ENCODE assay signal across 11 cellular contexts in genomic region chr2:172927381-172928357, GRCh38.
DNase-seq lines count a peak whose midpoint lies in the region; ATAC-seq, FAIRE-seq and TF ChIP-seq lines count a peak whose summit lies in the region.
"Had no signal": no experiment of that assay in that cellular context is flagged by ENCODE, and none has a peak within 500 bp of the region (broad histone marks: within the 10 kb centered on the region; RNA-seq: fewer than 3 reads in every experiment).

No MANE protein-coding gene starts in this region.

- FAIRE-seq in H1 (lab: Jason Lieb, UNC), result no peak

- H3K4me2 ChIP-seq in MM.1S (ENCODE audit: low read depth, low read length) (no peak overlapping the region), H1 (ENCODE audit: insufficient read depth in 1 of 2, low read depth in 2 of 2, low read length in 2 of 2) (no peak overlapping the region)

- no peaks in the 10 kb centered on the region for H3K79me1 ChIP-seq in H1 (ENCODE audit: low read depth, low read length)

- no peak overlapping the region for H2BK12ac ChIP-seq in H1 (ENCODE audit: low read depth, low read length)

- H3K36me3 ChIP-seq in MM.1S (replicated peaks; ENCODE audit: insufficient read depth, low read length) (no peaks in the 10 kb centered on the region), H1 (ENCODE audit: control insufficient read depth in 2 of 4, insufficient read depth in 4 of 4, low read length in 3 of 4) (no peaks in the 10 kb centered on the region), lung (ENCODE audit: control insufficient read depth in 2 of 2, insufficient read depth in 2 of 2, low read length in 2 of 2) (no peaks in the 10 kb centered on the region), thyroid gland (no peaks in the 10 kb centered on the region)

- H3K27ac ChIP-seq in MM.1S (ENCODE audit: low read length) (no peak overlapping the region), H1 (ENCODE audit: low read depth, low read length) (no peak overlapping the region), lung (ENCODE audit: low read depth in 1 of 2, low read length in 1 of 2) (peak overlapping the region; percentile 56 to 71), thyroid gland (peak overlapping the region; percentile 1 to 54 (median 43))
- H3K27ac ChIP-seq: parathyroid adenoma had no signal

- POLR2A ChIA-PET in H1 (lab: Charles Lee; ENCODE audit: partially characterized antibody), result no interaction called here

- H2BK15ac ChIP-seq in H1 (ENCODE audit: low read length), result no peak overlapping the region

- H3K9ac ChIP-seq in MM.1S (ENCODE audit: low read length), result no peak overlapping the region
- H3K9ac ChIP-seq in H1 (replicated peaks in 1 of 4; ENCODE audit: extremely low read depth in 1 of 4, low read depth in 3 of 4, low read length in 3 of 4), result no peak overlapping the region
- H3K9ac ChIP-seq: parathyroid adenoma had no signal

- no peak overlapping the region for H2AK5ac ChIP-seq in H1 (ENCODE audit: low read depth, low read length)

- TF ChIP-seq RAD21 in H1 (IDR thresholded peaks at IDR 0.05 in 1 of 2, conservative IDR thresholded peaks at IDR 0.05 in 1 of 2; ENCODE audit: low read depth in 2 of 2, low read length in 2 of 2), result no peak

- intact Hi-C loops in thyroid gland (cut with DNase I), result no loop called here

- H4K20me1 ChIP-seq in MM.1S (ENCODE audit: insufficient read depth, low read length) (no peaks in the 10 kb centered on the region), H1 (replicated peaks in 1 of 2; ENCODE audit: control insufficient read depth in 1 of 2, insufficient read depth in 2 of 2, low read length in 2 of 2) (no peaks in the 10 kb centered on the region)

- H2BK5ac ChIP-seq in H1 (ENCODE audit: low read depth, low read length), result no peak overlapping the region

- no peak overlapping the region; the same call in 1 of the 2 replicates for H2BK20ac ChIP-seq in H1 (ENCODE audit: low read length)

- H4K5ac ChIP-seq in H1 (ENCODE audit: insufficient read length, low read depth, low read length), result no peak overlapping the region

- H4K91ac ChIP-seq in H1 (replicated peaks; ENCODE audit: insufficient read length, low read length), result no peak overlapping the region

- TF ChIP-seq POLR2A in H1 (IDR thresholded peaks at IDR 0.05; ENCODE audit: control extremely low read depth in 1 of 2, low read depth in 2 of 2, low read length in 2 of 2) (no peak), thyroid gland (IDR thresholded peaks at IDR 0.05) (no peak)

- no peaks in the 10 kb centered on the region for H3K27me3 ChIP-seq in MM.1S (replicated peaks; ENCODE audit: insufficient read depth, low read length)
- no peaks in the 10 kb centered on the region for H3K27me3 ChIP-seq in H1 (replicated peaks in 1 of 4; ENCODE audit: control insufficient read depth in 3 of 4, extremely low read depth in 1 of 4, insufficient read depth in 3 of 4, low read length in 3 of 4)
- no peaks in the 10 kb centered on the region for H3K27me3 ChIP-seq in lung (ENCODE audit: control insufficient read depth, insufficient read depth)
- H3K27me3 ChIP-seq in thyroid gland, result no peaks in the 10 kb centered on the region

- no peaks in the 10 kb centered on the region for H3F3A ChIP-seq in MM.1S (ENCODE audit: insufficient read depth, low read length)

- H3K56ac ChIP-seq in H1 (replicated peaks; ENCODE audit: insufficient read length, low read depth, low read length), result no peak overlapping the region

- no peak overlapping the region for H3K4me3 ChIP-seq in MM.1S (ENCODE audit: low read length)
- H3K4me3 ChIP-seq in H1 (ENCODE audit: extremely low read depth in 1 of 4, insufficient read depth in 2 of 4, low read depth in 3 of 4, low read length in 4 of 4), result no peak overlapping the region
- H3K4me3 ChIP-seq in lung, result no peak overlapping the region
- no peak overlapping the region for H3K4me3 ChIP-seq in thyroid gland (replicated peaks in 1 of 3)

- no peaks in the 10 kb centered on the region for H3K23me2 ChIP-seq in H1 (ENCODE audit: low read depth, low read length)

- TF ChIP-seq CTCF in MM.1S (IDR thresholded peaks at IDR 0.05; ENCODE audit: low read length) (no peak), H1 (IDR thresholded peaks at IDR 0.05; ENCODE audit: control extremely low read depth in 1 of 3, insufficient read depth in 1 of 3, low read depth in 1 of 3, low read length in 3 of 3) (no peak), lung (IDR thresholded peaks at IDR 0.05; ENCODE audit: control extremely low read depth, extremely low read depth) (no peak), thyroid gland (IDR thresholded peaks at IDR 0.05) (no peak)

- H3K18ac ChIP-seq in H1 (ENCODE audit: extremely low read depth, low read length), result 0 out of 2 replicates have a peak overlapping the region, but pooled peaks have one; percentile 21

- no peaks in the 10 kb centered on the region for H3K79me2 ChIP-seq in MM.1S (ENCODE audit: low read length)
- H3K79me2 ChIP-seq in H1 (ENCODE audit: control insufficient read depth in 1 of 2, insufficient read depth in 2 of 2, low read length in 2 of 2), result no peaks in the 10 kb centered on the region

- no peak overlapping the region for H4K8ac ChIP-seq in H1 (ENCODE audit: extremely low read depth, insufficient read depth, low read length)

- no peak overlapping the region for H3K14ac ChIP-seq in H1 (ENCODE audit: insufficient read length)

- no peak for TF ChIP-seq EP300 in H1 (IDR thresholded peaks at IDR 0.05; ENCODE audit: borderline replicate concordance in 1 of 2, low read depth in 2 of 2, low read length in 2 of 2)

- no peak overlapping the region for H3K4ac ChIP-seq in H1 (replicated peaks; ENCODE audit: insufficient read length, low read depth, low read length)

- DNase-seq in MM.1S (peak; percentile 38), H1 (ENCODE audit: low read depth in 1 of 2, low spot score in 2 of 2) (no peak), lung (ENCODE audit: low spot score) (peak; percentile 52), thyroid gland (peak; percentile 27 to 35), NCI-H146 treated with DMSO at 0.1 percent for 48 hours (lab: John Stamatoyannopoulos, UW; ENCODE audit: unreplicated experiment) (no peak), NCI-H446 (lab: John Stamatoyannopoulos, UW) (no peak)
- DNase-seq in activated CD4-positive, alpha-beta T cell treated with anti-CD3 and anti-CD28 coated beads for 1 hour, result no peak
- DNase-seq: activated CD4-positive, alpha-beta T cell treated with anti-CD3 and anti-CD28 coated beads for 48 hours; RPMI8226 had no signal

- H3K9me3 ChIP-seq in MM.1S (replicated peaks; ENCODE audit: insufficient read depth, low read length) (no peaks in the 10 kb centered on the region), H1 (ENCODE audit: insufficient read depth in 2 of 2, low read depth in 1 of 2, low read length in 1 of 2) (no peaks in the 10 kb centered on the region), lung (ENCODE audit: control insufficient read depth in 2 of 2, insufficient read depth in 1 of 2, low read length in 1 of 2) (peaks cover 0 to 2% of the 10 kb centered on the region in 2 donors), thyroid gland (no peaks in the 10 kb centered on the region)

- 88% methylated on average over 9 of the region's 9 CpGs; no CpG with 5 or more reads in 1 of the 2 experiments for WGBS in H1 (ENCODE audit: extremely low coverage in 1 of 2, insufficient coverage in 1 of 2, insufficient read length in 1 of 2, insufficient replicate concordance in 2 of 2, low coverage in 1 of 2, low lambda C conversion rate in 2 of 2, missing lambda C conversion rate in 1 of 2), 2 experiments
- WGBS in lung, 2 donors, result 45 to 62% methylated on average over 9 of the region's 9 CpGs
- 38 to 45% methylated on average over 9 of the region's 9 CpGs for WGBS in thyroid gland, 2 donors

- H3K4me1 ChIP-seq in MM.1S (ENCODE audit: low read length), result peaks cover 11% of the 10 kb centered on the region
- H3K4me1 ChIP-seq in H1 (replicated peaks in 1 of 4; ENCODE audit: control insufficient read depth in 3 of 4, insufficient read depth in 4 of 4, low read length in 3 of 4), result peaks cover 2 to 7% (median 6%) of the 10 kb centered on the region in 4 experiments; a peak in 5 of 7 replicates
- H3K4me1 ChIP-seq in lung (ENCODE audit: control insufficient read depth in 2 of 2, insufficient read depth in 2 of 2, low read length in 2 of 2), result peaks cover 0 to 6% of the 10 kb centered on the region in 2 donors
- peaks cover 15 to 20% of the 10 kb centered on the region in 2 donors for H3K4me1 ChIP-seq in thyroid gland

- H2AFZ ChIP-seq in MM.1S (ENCODE audit: low read length) (0 out of 2 replicates have a peak overlapping the region, but pooled peaks have one; percentile 30), H1 (ENCODE audit: low read length) (no peak overlapping the region)
- H2AFZ ChIP-seq: parathyroid adenoma had no signal

- CTCF ChIA-PET in H1 (lab: Charles Lee; ENCODE audit: partially characterized antibody), result interaction anchor here (0.6 to 4.8 kb wide), 9 partner anchors 8 to 1468 kb away, joined by 3 to 23 read pairs (median 4); no protein-coding TSS in a partner anchor

- no peak overlapping the region for H2BK120ac ChIP-seq in H1 (replicated peaks; ENCODE audit: low read depth, low read length)

- no peaks in the 10 kb centered on the region for H3K9me2 ChIP-seq in MM.1S (replicated peaks; ENCODE audit: insufficient read depth, low read length)

- ATAC-seq in lung (ENCODE audit: insufficient read depth, low FRiP score), result peak; percentile 74
- ATAC-seq in GM19467 (IDR thresholded peaks at IDR 0.05; ENCODE audit: unreplicated experiment), result no peak

- H3K23ac ChIP-seq in H1 (ENCODE audit: insufficient read length), result no peak overlapping the region

TF ChIP-seq in H1, 55 proteins besides CTCF, POLR2A, EP300 and RAD21:
- no peak for TF ChIP-seq ASH2L (IDR thresholded peaks at IDR 0.05; ENCODE audit: low read length)
- TF ChIP-seq HDAC6 (IDR thresholded peaks at IDR 0.05; ENCODE audit: low read depth, low read length), result no peak
- no peak for TF ChIP-seq BCL11A (IDR thresholded peaks at IDR 0.05; ENCODE audit: low read depth in 2 of 2, low read length in 2 of 2)
- TF ChIP-seq SIRT6 (IDR thresholded peaks at IDR 0.05; ENCODE audit: low read length), result no peak
- no peak for TF ChIP-seq MAFK (IDR thresholded peaks at IDR 0.05; ENCODE audit: low read depth, low read length)
- TF ChIP-seq CBX5 (IDR thresholded peaks at IDR 0.05; ENCODE audit: low read depth, low read length), result no peak

Comparison
In these comparisons a context has a peak if more than half of its experiments do, and no peak if none do; other contexts are left out.
1. DNase-seq: peak in MM.1S (single experiment), lung (single experiment) and thyroid gland (2 of 2); none in H1 (0 of 2), activated CD4-positive, alpha-beta T cell treated with anti-CD3 and anti-CD28 coated beads for 1 hour (single experiment), NCI-H146 treated with DMSO at 0.1 percent for 48 hours (single experiment) and NCI-H446 (0 of 2).
2. H3K27ac ChIP-seq: peak in lung (2 of 2) and thyroid gland (3 of 3); none in MM.1S (single experiment) and H1 (single experiment).